30 cellular contexts compared by ENCODE assay signal in the genomic region with DNA sequence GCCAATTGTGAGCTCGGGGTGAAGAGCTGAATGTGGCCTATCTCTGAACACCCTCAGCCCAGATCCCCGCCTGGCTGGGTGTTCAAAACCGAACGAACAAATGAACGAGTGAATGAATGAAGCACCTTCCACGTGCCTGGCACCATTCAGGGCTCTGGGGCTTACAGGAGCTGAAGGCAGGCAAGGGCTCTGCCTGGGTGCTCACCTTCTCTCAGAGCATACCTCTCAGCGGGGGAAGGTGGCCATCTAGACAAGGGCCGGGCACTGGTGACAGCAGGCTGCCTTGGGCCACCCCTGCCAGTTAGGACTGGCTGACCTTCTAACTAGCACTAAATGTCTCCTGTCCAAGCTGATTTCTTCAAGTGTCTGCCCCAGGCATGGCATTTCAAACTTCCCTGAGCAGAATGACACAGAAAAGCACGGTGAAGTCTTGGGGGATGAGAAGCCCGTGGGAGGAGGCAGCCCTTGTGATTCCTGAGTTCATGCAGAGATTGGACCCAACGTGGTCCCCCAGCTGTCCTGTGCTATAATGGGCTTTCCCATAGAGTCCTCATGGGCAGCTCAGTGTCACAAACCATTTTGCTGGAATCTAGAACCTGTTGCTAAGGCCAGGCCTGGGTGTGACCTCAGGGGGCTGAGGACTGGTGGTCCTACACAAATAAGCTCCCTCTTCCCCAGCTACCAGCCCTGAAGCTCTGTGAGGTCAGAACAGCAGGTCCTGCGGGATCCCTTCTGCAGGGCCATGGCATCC. TPM values are rescaled to one million over a fixed set of nuclear protein-coding genes. Genes with fewer than 3 reads are reported as not detected.
"Had no signal": no experiment of that assay in that cellular context is flagged by ENCODE, and none has a peak within 500 bp of the region (broad histone marks: within the 10 kb centered on the region; RNA-seq: fewer than 3 reads in every experiment).

No MANE protein-coding gene starts in this region.

- H3K27ac ChIP-seq: brain microvascular endothelial cell, epithelial cell of prostate, esophagus squamous epithelium, left ventricle myocardium inferior, ovary, prostate gland, spleen, thoracic aorta, uterus had no signal

- H3K27me3 ChIP-seq: brain microvascular endothelial cell, ovary, uterus had no signal

- H3K4me3 ChIP-seq: esophagus squamous epithelium, left ventricle myocardium inferior, ovary, prostate gland, spleen, thoracic aorta, uterus had no signal

- H3K4me1 ChIP-seq: esophagus squamous epithelium, left ventricle myocardium inferior, prostate gland, spleen, uterus had no signal

- H3K36me3 Mint-ChIP-seq: mesothelial cell of epicardium, naive B cell had no signal

- H3K27ac Mint-ChIP-seq: activated CD4-positive, alpha-beta T cell treated with anti-CD3 and anti-CD28 coated beads for 36 hours; activated T-helper 1 cell treated with anti-CD3 and anti-CD28 coated beads, Interleukin-12 subunit alpha, Interleukin-12 subunit beta, Interleukin-2, Interleukin-4 antibody, amounts not matched to agents 30 ng/mL and 10 ng/mL and 1 ng/mL, durations not matched to agents 14 hours and 24 hours and 36 hours; dendritic cell treated with granulocyte-macrophage colony-stimulating factor and Interleukin-4, amounts not matched to agents 40 ng/mL and 50 ng/mL, for 4 days; mesothelial cell of epicardium; naive B cell; nephron progenitor cell; T-helper 2 cell treated with Interferon-gamma antibody and Interleukin-4, amounts not matched to agents 5 μg/mL and 100 μg/mL, for 36 hours had no signal

- H3K4me3 Mint-ChIP-seq: activated CD4-positive, alpha-beta T cell treated with anti-CD3 and anti-CD28 coated beads for 36 hours; activated T-helper 1 cell treated with anti-CD3 and anti-CD28 coated beads, Interleukin-12 subunit alpha, Interleukin-12 subunit beta, Interleukin-2, Interleukin-4 antibody, amounts not matched to agents 30 ng/mL and 10 ng/mL and 1 ng/mL, durations not matched to agents 14 hours and 24 hours and 36 hours; dendritic cell treated with granulocyte-macrophage colony-stimulating factor and Interleukin-4, amounts not matched to agents 40 ng/mL and 50 ng/mL, for 4 days; mesothelial cell of epicardium; naive B cell; nephron progenitor cell; T-helper 2 cell treated with Interferon-gamma antibody and Interleukin-4, amounts not matched to agents 5 μg/mL and 100 μg/mL, for 36 hours had no signal

- DNase-seq: activated CD4-positive, alpha-beta T cell treated with anti-CD3 and anti-CD28 coated beads for 36 hours; activated CD4-positive, CD25-positive, alpha-beta regulatory T cell; activated gamma-delta T cell treated with Interleukin-2 at 50 U/mL for 16 hours; activated naive CD4-positive, alpha-beta T cell treated with anti-CD3 and anti-CD28 coated beads, Interleukin-2, amount 50 U/mL, for 16 hours; amniotic stem cell; brain microvascular endothelial cell; caudate nucleus; effector CD4-positive, alpha-beta T cell; esophagus squamous epithelium; foreskin melanocyte; left ventricle myocardium inferior; naive B cell; nephron progenitor cell; retina; spleen; stimulated activated CD4-positive, alpha-beta T cell treated with anti-CD3 and anti-CD28 coated beads, Interleukin-2, amount 100 ng/mL, for 48 hours; stimulated activated naive CD8-positive, alpha-beta T cell treated with anti-CD3 and anti-CD28 coated beads, Interleukin-15, Interleukin-2, amounts not matched to agents 100 U/mL and 50 U/mL, for 24 hours; T-helper 1 cell; trophoblast cell; uterus had no signal

- H3K4me1 Mint-ChIP-seq: activated CD4-positive, alpha-beta T cell treated with anti-CD3 and anti-CD28 coated beads for 36 hours; naive B cell had no signal

- H3K9me3 Mint-ChIP-seq: activated T-helper 1 cell treated with anti-CD3 and anti-CD28 coated beads, Interleukin-12 subunit alpha, Interleukin-12 subunit beta, Interleukin-2, Interleukin-4 antibody, amounts not matched to agents 30 ng/mL and 10 ng/mL and 1 ng/mL, durations not matched to agents 14 hours and 24 hours and 36 hours; dendritic cell treated with granulocyte-macrophage colony-stimulating factor and Interleukin-4, amounts not matched to agents 40 ng/mL and 50 ng/mL, for 4 days; mesothelial cell of epicardium; nephron progenitor cell; T-helper 2 cell treated with Interferon-gamma antibody and Interleukin-4, amounts not matched to agents 5 μg/mL and 100 μg/mL, for 36 hours had no signal

- ATAC-seq: activated CD4-positive, alpha-beta T cell treated with anti-CD3 and anti-CD28 coated beads for 36 hours; stimulated activated naive CD8-positive, alpha-beta T cell treated with anti-CD3 and anti-CD28 coated beads, Interleukin-15, Interleukin-2, amounts not matched to agents 100 U/mL and 50 U/mL, for 24 hours had no signal

- H3K9me3 ChIP-seq: esophagus squamous epithelium, left ventricle myocardium inferior, ovary, prostate gland, spleen, thoracic aorta, uterus had no signal

- H3K36me3 ChIP-seq: brain microvascular endothelial cell, esophagus squamous epithelium, left ventricle myocardium inferior, ovary, prostate gland, spleen, thoracic aorta, uterus had no signal

RNA-seq across cellular contexts. Expression of gene VSTM2B, which starts 27.9 kb away (rescaled TPM):
- total RNA-seq: activated CD4-positive, alpha-beta T cell treated with anti-CD3 and anti-CD28 coated beads for 36 hours; activated T-helper 1 cell treated with anti-CD3 and anti-CD28 coated beads, Interleukin-12 subunit alpha, Interleukin-12 subunit beta, Interleukin-2, Interleukin-4 antibody, amounts not matched to agents 30 ng/mL and 10 ng/mL and 1 ng/mL, durations not matched to agents 14 hours and 24 hours and 36 hours; astrocyte; esophagus squamous epithelium; left ventricle myocardium inferior; lung microvascular endothelial cell; mesothelial cell of epicardium; prostate gland; spleen; thoracic aorta; uterus had no signal
- polyA plus RNA-seq: ovary, spleen had no signal
